Comparison of ENCODE assay signal across 10 cellular contexts in genomic region chr9:114388764-114389375, GRCh38. TPM values are rescaled to one million over a fixed set of nuclear protein-coding genes. Genes with fewer than 3 reads are reported as not detected.
DNase-seq lines count a peak whose midpoint lies in the region; FAIRE-seq and TF ChIP-seq lines count a peak whose summit lies in the region.
"Had no signal": no experiment of that assay in that cellular context is flagged by ENCODE, and none has a peak within 500 bp of the region (broad histone marks: within the 10 kb centered on the region; RNA-seq: fewer than 3 reads in every experiment).

No MANE protein-coding gene starts in this region.

- H3K9me3 Mint-ChIP-seq in chondrocyte (ENCODE audit: low read depth): no peaks in the 10 kb centered on the region
- H3K9me3 Mint-ChIP-seq in neural progenitor cell: no peaks in the 10 kb centered on the region

- peaks cover 71% of the 10 kb centered on the region for H3K79me2 ChIP-seq in KMS-11 (ENCODE audit: insufficient read depth, low read depth)
- H3K79me2 ChIP-seq in neural progenitor cell (ENCODE audit: low read depth): peaks cover 4% of the 10 kb centered on the region

- H3K4me3 Mint-ChIP-seq in chondrocyte (ENCODE audit: unreplicated experiment) (no peak overlapping the region), neural progenitor cell (peak overlapping the region; percentile 83)

- H3K27me3 Mint-ChIP-seq in chondrocyte (ENCODE audit: low read depth) (no peaks in the 10 kb centered on the region), neural progenitor cell (ENCODE audit: insufficient read depth, low read depth) (peaks cover 4% of the 10 kb centered on the region)

- H3K4me2 ChIP-seq in BLaER1 (peak overlapping the region; percentile 90), KMS-11 (peak overlapping the region; percentile 100), neural progenitor cell (no peak overlapping the region)

- H3K4me3 ChIP-seq in BLaER1 (peak overlapping the region; percentile 79), KMS-11 (IDR thresholded peaks at IDR 0.05; ENCODE audit: insufficient read depth, low read depth, low read length) (no peak overlapping the region), neural progenitor cell (no peak overlapping the region)

- peaks cover 21% of the 10 kb centered on the region for H3F3A ChIP-seq in neural progenitor cell (ENCODE audit: low read depth)

- H3K9ac ChIP-seq in BLaER1: peak overlapping the region; percentile 93
- peak overlapping the region; percentile 77; the same call in 1 of the 2 replicates for H3K9ac ChIP-seq in KMS-11
- no peak overlapping the region for H3K9ac ChIP-seq in neural progenitor cell

- H3K9me3 ChIP-seq in BLaER1: no peaks in the 10 kb centered on the region
- H3K9me3 ChIP-seq in neural progenitor cell (ENCODE audit: low read depth): no peaks in the 10 kb centered on the region

- H3K4me1 ChIP-seq in BLaER1: peaks cover 76% of the 10 kb centered on the region
- H3K4me1 ChIP-seq in KMS-11 (ENCODE audit: low read depth, poor library complexity, severe bottlenecking): peaks cover 63% of the 10 kb centered on the region
- peaks cover 43% of the 10 kb centered on the region for H3K4me1 ChIP-seq in neural progenitor cell

- H2AFZ ChIP-seq in KMS-11 (ENCODE audit: low read depth) (no peak overlapping the region), neural progenitor cell (replicated peaks) (no peak overlapping the region)

- H3K36me3 ChIP-seq in BLaER1 (peaks cover 15% of the 10 kb centered on the region; the same call in 1 of the 2 replicates), KMS-11 (ENCODE audit: insufficient read depth) (no peaks in the 10 kb centered on the region), neural progenitor cell (no peaks in the 10 kb centered on the region)

- peak overlapping the region; percentile 95 for H3K27ac Mint-ChIP-seq in chondrocyte (ENCODE audit: unreplicated experiment)
- peak overlapping the region; percentile 23 for H3K27ac Mint-ChIP-seq in neural progenitor cell

- no peak for TF ChIP-seq CTCF in KMS-11 (conservative IDR thresholded peaks at IDR 0.05; ENCODE audit: low read depth, low read length)
- no peak for TF ChIP-seq CTCF in chondrocyte (IDR thresholded peaks at IDR 0.05)
- TF ChIP-seq CTCF in neural progenitor cell (IDR thresholded peaks at IDR 0.05): no peak

- peaks cover 3% of the 10 kb centered on the region for H3K36me3 Mint-ChIP-seq in chondrocyte (ENCODE audit: low read depth)
- no peaks in the 10 kb centered on the region for H3K36me3 Mint-ChIP-seq in neural progenitor cell

- no peak for FAIRE-seq in GM12891 (lab: Jason Lieb, UNC)

- H3K27me3 ChIP-seq in BLaER1: no peaks in the 10 kb centered on the region
- no peaks in the 10 kb centered on the region for H3K27me3 ChIP-seq in KMS-11 (ENCODE audit: insufficient read depth, low read depth)
- H3K27me3 ChIP-seq in neural progenitor cell: no peaks in the 10 kb centered on the region

- peak overlapping the region; percentile 93 for H3K27ac ChIP-seq in BLaER1
- H3K27ac ChIP-seq in KMS-11: peak overlapping the region; percentile 95
- no peak overlapping the region for H3K27ac ChIP-seq in neural progenitor cell

- TF ChIP-seq POLR2A in GM12891 (IDR thresholded peaks at IDR 0.05; ENCODE audit: low read depth, low read length): no peak

- DNase-seq in chondrocyte (ENCODE audit: low spot score): no peak
- DNase-seq in neural progenitor cell (ENCODE audit: low spot score): no peak
- no peak for DNase-seq in glomerular visceral epithelial cell (ENCODE audit: extremely low spot score)
- DNase-seq in GM12891 (ENCODE audit: insufficient read length, low spot score): no peak
- DNase-seq in stimulated activated CD4-positive, alpha-beta T cell treated with anti-CD3 and anti-CD28 coated beads, Interleukin-1b, Interleukin-23, amount 100 ng/mL, for 48 hours: no peak
- DNase-seq in Kasumi-1 (lab: John Stamatoyannopoulos, UW): no peak
- DNase-seq: NCI-H1092 had no signal

- H3K4me1 Mint-ChIP-seq in chondrocyte (ENCODE audit: low read depth) (peaks cover 70% of the 10 kb centered on the region), neural progenitor cell (peaks cover 68% of the 10 kb centered on the region)

- H4K20me1 ChIP-seq in BLaER1 (peaks cover 17% of the 10 kb centered on the region; the same call in 1 of the 2 replicates), KMS-11 (ENCODE audit: insufficient read depth) (no peaks in the 10 kb centered on the region), neural progenitor cell (ENCODE audit: low read depth) (peaks cover 13% of the 10 kb centered on the region)

TF ChIP-seq in GM12891, 5 proteins besides CTCF, POLR2A, EP300 and RAD21:
- TF ChIP-seq POU2F2 (IDR thresholded peaks at IDR 0.05; ENCODE audit: low read depth, low read length): no peak
- no peak for TF ChIP-seq POLR2AphosphoS5 (IDR thresholded peaks at IDR 0.05; ENCODE audit: low read depth, low read length)

RNA-seq across cellular contexts. Expression of gene AKNA, which starts 1.1 kb away (rescaled TPM):
- total RNA-seq in chondrocyte: 19.1 to 43.1 TPM (median 43.0 TPM) in 3 replicates
- 11.4 and 13.4 TPM in 2 replicates for total RNA-seq in neural progenitor cell (ENCODE audit: low replicate concordance)
- 46.5 TPM for polyA plus RNA-seq in GM12891 (2012; ENCODE audit: low read depth, missing spikeins)

RNA-seq across cellular contexts. Expression of gene ORM2, which starts 59.2 kb away (rescaled TPM):
- not detected in 3 replicates for total RNA-seq in chondrocyte
- 0.43 TPM in 1 of 2 replicates, not detected in the other for total RNA-seq in neural progenitor cell (ENCODE audit: low replicate concordance)
- polyA plus RNA-seq in GM12891 (2012; ENCODE audit: low read depth, missing spikeins): not detected
- polyA plus RNA-seq: neural cell had no signal
